In genomic region chr11:27934830-27935145, GRCh38 we compare ENCODE assay signal across 12 cellular contexts.
A peak's percentile ranks its signal among the peaks of the same experiment; 100 is the strongest.
DNase-seq lines count a peak whose midpoint lies in the region; ATAC-seq and TF ChIP-seq lines count a peak whose summit lies in the region.
"Had no signal": no experiment of that assay in that cellular context is flagged by ENCODE, and none has a peak within 500 bp of the region (broad histone marks: within the 10 kb centered on the region; RNA-seq: fewer than 3 reads in every experiment).

No MANE protein-coding gene starts in this region.

- no peaks in the 10 kb centered on the region for H3K27me3 Mint-ChIP-seq in effector memory CD8-positive, alpha-beta T cell
- H3K27me3 Mint-ChIP-seq: CD4-positive, CD25-positive, alpha-beta regulatory T cell had no signal

- H2AFZ ChIP-seq in IMR-90 (replicated peaks; ENCODE audit: low read length, poor library complexity) = peak overlapping the region; percentile 36

- BruUV-seq in IMR-90 (replicated peaks; lab: Mats Ljungman, UMichigan) = TSS peak; percentile 91

- TF ChIP-seq POLR2A in IMR-90 (IDR thresholded peaks at IDR 0.05; ENCODE audit: low read depth, low read length) = no peak; the same call in none of the 2 replicates
- no peak for TF ChIP-seq POLR2A in body of pancreas (IDR thresholded peaks at IDR 0.05)

- peaks cover 4 to 10% of the 10 kb centered on the region in 2 experiments; a peak in 3 of 4 replicates for H3K79me1 ChIP-seq in IMR-90 (ENCODE audit: low read depth in 1 of 2, low read length in 2 of 2)
- H3K79me1 ChIP-seq in mesendoderm (ENCODE audit: low read length) = no peaks in the 10 kb centered on the region

- H3K27ac ChIP-seq in IMR-90 (ENCODE audit: insufficient read depth, low read length) (peak overlapping the region; percentile 90), mesendoderm (ENCODE audit: low read depth, low read length) (peak overlapping the region; percentile 11), body of pancreas (no peak overlapping the region), ascending aorta (no peak overlapping the region)
- H3K27ac ChIP-seq: HL-60 had no signal

- H3K9ac ChIP-seq in IMR-90 (ENCODE audit: low read depth, low read length) (peak overlapping the region; percentile 79), mesendoderm (ENCODE audit: low read length) (no peak overlapping the region)

- H3K9me1 ChIP-seq in IMR-90 (ENCODE audit: insufficient read depth, low read length) = no peaks in the 10 kb centered on the region; the same call in 1 of the 2 replicates

- POLR2A ChIA-PET in IMR-90 (lab: Charles Lee; ENCODE audit: unreplicated experiment) = interaction anchor here (0.6 to 1.1 kb wide), 3 partner anchors 9 to 64 kb away, joined by 3 to 4 read pairs (median 3); no protein-coding TSS in a partner anchor

- intact Hi-C loops in IMR-90 (cut with micrococcal nuclease) (loop anchor here (1.0 to 10.0 kb wide), 9 partner anchors 152 to 1400 kb away; partner anchors contain the start of gene BDNF), body of pancreas (cut with DNase I) (no loop called here), ascending aorta (cut with DNase I) (no loop called here)

- H3K4ac ChIP-seq in IMR-90 (ENCODE audit: low read depth, low read length) (peak overlapping the region; percentile 95), mesendoderm (ENCODE audit: low read depth, low read length) (no peak overlapping the region)

- peak overlapping the region; percentile 80 for H3K4me2 ChIP-seq in IMR-90 (ENCODE audit: low read depth, low read length)
- no peak overlapping the region for H3K4me2 ChIP-seq in mesendoderm (ENCODE audit: low read length)

- H3K27ac Mint-ChIP-seq in effector memory CD8-positive, alpha-beta T cell = no peak overlapping the region
- H3K27ac Mint-ChIP-seq: activated T-helper 1 cell treated with anti-CD3 and anti-CD28 coated beads, Interleukin-12 subunit alpha, Interleukin-12 subunit beta, Interleukin-2, Interleukin-4 antibody, amounts not matched to agents 30 ng/mL and 10 ng/mL and 1 ng/mL, durations not matched to agents 14 hours and 24 hours and 36 hours; CD4-positive, CD25-positive, alpha-beta regulatory T cell had no signal

- H3K56ac ChIP-seq in IMR-90 (ENCODE audit: extremely low read depth, insufficient read depth, low read length) (peak overlapping the region; percentile 99), mesendoderm (ENCODE audit: low read length) (no peak overlapping the region)

- TF ChIP-seq CTCF in AG09309 (IDR thresholded peaks at IDR 0.05; ENCODE audit: control insufficient read depth, insufficient read depth, low read depth, low read length, missing control alignments) = no peak
- no peak for TF ChIP-seq CTCF in IMR-90 (conservative IDR thresholded peaks at IDR 0.05; ENCODE audit: low read depth, low read length)
- TF ChIP-seq CTCF in cardiac fibroblast (IDR thresholded peaks at IDR 0.05; ENCODE audit: low read depth, low read length) = no peak
- TF ChIP-seq CTCF in body of pancreas (IDR thresholded peaks at IDR 0.05) = no peak
- no peak for TF ChIP-seq CTCF in ascending aorta (IDR thresholded peaks at IDR 0.05)

- H3K4me1 ChIP-seq in IMR-90 (ENCODE audit: control insufficient read depth, insufficient read depth, low read length) = peaks cover 6% of the 10 kb centered on the region
- H3K4me1 ChIP-seq in mesendoderm (ENCODE audit: control insufficient read depth, low read depth, low read length) = no peaks in the 10 kb centered on the region
- H3K4me1 ChIP-seq in body of pancreas = peaks cover under 1% of the 10 kb centered on the region
- H3K4me1 ChIP-seq in ascending aorta = no peaks in the 10 kb centered on the region

- H4K5ac ChIP-seq in IMR-90 (ENCODE audit: low read depth, low read length) (peak overlapping the region; percentile 92), mesendoderm (ENCODE audit: low read length) (no peak overlapping the region)

- no peaks in the 10 kb centered on the region for H3K79me2 ChIP-seq in mesendoderm (ENCODE audit: control insufficient read depth, insufficient read depth, low read length)

- H3K4me3 ChIP-seq in AG09309 (ENCODE audit: control insufficient read depth, low read depth, low read length) (no peak overlapping the region), IMR-90 (ENCODE audit: insufficient read depth, low read depth, low read length) (peak overlapping the region; percentile 11; the same call in 1 of the 2 replicates), cardiac fibroblast (replicated peaks in 1 of 2; ENCODE audit: low read depth in 2 of 2, low read length in 2 of 2) (no peak overlapping the region), mesendoderm (ENCODE audit: low read length) (no peak overlapping the region), body of pancreas (no peak overlapping the region), ascending aorta (no peak overlapping the region)

- TF ChIP-seq RAD21 in IMR-90 (IDR thresholded peaks at IDR 0.05; ENCODE audit: low read length) = peak; percentile 29; the same call in 1 of the 2 replicates

- in situ Hi-C loops in IMR-90 (cut with MboI; ENCODE audit: low sequenced_read_pairs) = loop anchor here (10.0 kb wide), 2 partner anchors 220 to 1400 kb away; no protein-coding TSS in a partner anchor

- H3K9me3 Mint-ChIP-seq in effector memory CD8-positive, alpha-beta T cell = peaks cover 0 to 4% of the 10 kb centered on the region in 2 donors
- H3K9me3 Mint-ChIP-seq: activated T-helper 1 cell treated with anti-CD3 and anti-CD28 coated beads, Interleukin-12 subunit alpha, Interleukin-12 subunit beta, Interleukin-2, Interleukin-4 antibody, amounts not matched to agents 30 ng/mL and 10 ng/mL and 1 ng/mL, durations not matched to agents 14 hours and 24 hours and 36 hours had no signal

- H4K20me1 ChIP-seq in IMR-90 (ENCODE audit: insufficient read depth, low read length) = no peaks in the 10 kb centered on the region

- 0 out of 2 replicates have a peak, but pooled peaks cover 1% of the 10 kb centered on the region for H3K9me3 ChIP-seq in IMR-90 (ENCODE audit: control insufficient read depth, insufficient read depth, low read length)
- H3K9me3 ChIP-seq in body of pancreas = no peaks in the 10 kb centered on the region
- H3K9me3 ChIP-seq in ascending aorta = peaks cover 0 to 4% of the 10 kb centered on the region in 2 donors

- H2AK9ac ChIP-seq in IMR-90 (replicated peaks; ENCODE audit: low read depth, low read length, poor library complexity) = peak overlapping the region; percentile 76

- H3K18ac ChIP-seq in IMR-90 (ENCODE audit: low read depth, low read length) (peak overlapping the region; percentile 95), mesendoderm (ENCODE audit: low read length) (no peak overlapping the region)

- peak overlapping the region; percentile 94 for H3K23ac ChIP-seq in IMR-90 (ENCODE audit: low read depth, low read length)
- H3K23ac ChIP-seq in mesendoderm (ENCODE audit: low read length) = no peak overlapping the region

- H2BK120ac ChIP-seq in IMR-90 (ENCODE audit: low read depth, low read length) (peak overlapping the region; percentile 97), mesendoderm (ENCODE audit: low read depth, low read length) (no peak overlapping the region)

- DNase-seq in AG09309 (ENCODE audit: low read depth) (peak; percentile 90), IMR-90 (peak; percentile 98), cardiac fibroblast (ENCODE audit: low read depth in 2 of 2) (peak; percentile 87 to 97), mesendoderm (peak; percentile 89), body of pancreas (no peak), ascending aorta (ENCODE audit: low spot score in 2 of 2) (no peak)
- no peak for DNase-seq in effector memory CD8-positive, alpha-beta T cell
- DNase-seq: CD4-positive, CD25-positive, alpha-beta regulatory T cell; H7 had no signal

- peak overlapping the region; percentile 63; the same call in 1 of the 3 replicates for H2BK15ac ChIP-seq in IMR-90 (ENCODE audit: low read depth, low read length)
- H2BK15ac ChIP-seq in mesendoderm (replicated peaks; ENCODE audit: low read depth) = no peak overlapping the region

- ATAC-seq in IMR-90 (ENCODE audit: low read depth) (peak; percentile 69), body of pancreas (no peak), GM18873 (IDR thresholded peaks at IDR 0.05; ENCODE audit: low FRiP score, unreplicated experiment) (no peak)
- ATAC-seq in effector memory CD8-positive, alpha-beta T cell (replicated peaks) = no peak

- no peaks in the 10 kb centered on the region for H3K36me3 ChIP-seq in IMR-90 (ENCODE audit: control insufficient read depth, insufficient read depth, low read length)
- no peaks in the 10 kb centered on the region for H3K36me3 ChIP-seq in mesendoderm (ENCODE audit: control insufficient read depth, insufficient read depth, low read length)
- H3K36me3 ChIP-seq in body of pancreas (replicated peaks in 1 of 2; ENCODE audit: insufficient read depth in 1 of 2, low read depth in 2 of 2) = no peaks in the 10 kb centered on the region
- no peaks in the 10 kb centered on the region for H3K36me3 ChIP-seq in ascending aorta

- H3K27me3 ChIP-seq in IMR-90 (ENCODE audit: control insufficient read depth, insufficient read depth, low read length) (no peaks in the 10 kb centered on the region), mesendoderm (ENCODE audit: insufficient read depth, low read length, poor library complexity) (no peaks in the 10 kb centered on the region), body of pancreas (no peaks in the 10 kb centered on the region), ascending aorta (no peaks in the 10 kb centered on the region)

- H3K4me3 Mint-ChIP-seq in effector memory CD8-positive, alpha-beta T cell = no peak overlapping the region
- H3K4me3 Mint-ChIP-seq: activated T-helper 1 cell treated with anti-CD3 and anti-CD28 coated beads, Interleukin-12 subunit alpha, Interleukin-12 subunit beta, Interleukin-2, Interleukin-4 antibody, amounts not matched to agents 30 ng/mL and 10 ng/mL and 1 ng/mL, durations not matched to agents 14 hours and 24 hours and 36 hours; CD4-positive, CD25-positive, alpha-beta regulatory T cell had no signal

- peak overlapping the region; percentile 96 for H2BK5ac ChIP-seq in IMR-90 (ENCODE audit: low read depth, low read length, poor library complexity, severe bottlenecking)
- no peak overlapping the region for H2BK5ac ChIP-seq in mesendoderm (ENCODE audit: low read length)

- no peaks in the 10 kb centered on the region for H3K4me1 Mint-ChIP-seq in effector memory CD8-positive, alpha-beta T cell (ENCODE audit: low read depth in 2 of 2)
- H3K4me1 Mint-ChIP-seq: CD4-positive, CD25-positive, alpha-beta regulatory T cell had no signal

- WGBS in IMR-90 (ENCODE audit: extremely low coverage in 2 of 2, insufficient read length in 1 of 2), 2 experiments = 0% methylated on average over 2 of the region's 7 CpGs; no CpG with 5 or more reads in 1 of the 2 experiments
- no CpG with 5 or more reads among the region's 7 CpGs for WGBS in mesendoderm (ENCODE audit: extremely low coverage, insufficient coverage, low lambda C conversion rate)
- WGBS in body of pancreas, 2 donors = 71 to 75% methylated on average over 7 of the region's 7 CpGs

- H4K91ac ChIP-seq in IMR-90 (ENCODE audit: insufficient read depth, low read depth, low read length) = peak overlapping the region; percentile 98

- H2BK20ac ChIP-seq in IMR-90 (ENCODE audit: low read depth, low read length) = peak overlapping the region; percentile 97

- H2AK5ac ChIP-seq in IMR-90 (ENCODE audit: low read depth, low read length) (no peak overlapping the region), mesendoderm (ENCODE audit: low read length) (no peak overlapping the region)

- H3K36me3 Mint-ChIP-seq in effector memory CD8-positive, alpha-beta T cell (ENCODE audit: insufficient read depth) = no peaks in the 10 kb centered on the region
- H3K36me3 Mint-ChIP-seq: CD4-positive, CD25-positive, alpha-beta regulatory T cell had no signal

- dilution Hi-C loops in IMR-90 (cut with HindIII; ENCODE audit: low sequenced_read_pairs, unreplicated experiment) = no loop called here

- H3K14ac ChIP-seq in IMR-90 (replicated peaks; ENCODE audit: low read depth, low read length) = peak overlapping the region; percentile 96

- H4K8ac ChIP-seq in IMR-90 (ENCODE audit: low read depth in 2 of 2, low read length in 2 of 2) = peak overlapping the region; percentile 68 to 89
- H4K8ac ChIP-seq in mesendoderm (ENCODE audit: low read depth, low read length) = no peak overlapping the region

- CTCF ChIA-PET in IMR-90 (lab: Yijun Ruan, JAX) = no interaction called here

Comparison
In these comparisons a context has a peak if more than half of its experiments do, and no peak if none do; other contexts are left out.
1. DNase-seq: peak in AG09309 (single experiment), IMR-90 (single experiment), cardiac fibroblast (2 of 2) and mesendoderm (single experiment); none in body of pancreas (0 of 4), ascending aorta (0 of 2) and effector memory CD8-positive, alpha-beta T cell (0 of 3).
2. H3K27ac ChIP-seq: peak in IMR-90 (single experiment) and mesendoderm (single experiment); none in body of pancreas (0 of 4) and ascending aorta (0 of 2).